1 cellular context compared by ENCODE assay signal in the genomic region with DNA sequence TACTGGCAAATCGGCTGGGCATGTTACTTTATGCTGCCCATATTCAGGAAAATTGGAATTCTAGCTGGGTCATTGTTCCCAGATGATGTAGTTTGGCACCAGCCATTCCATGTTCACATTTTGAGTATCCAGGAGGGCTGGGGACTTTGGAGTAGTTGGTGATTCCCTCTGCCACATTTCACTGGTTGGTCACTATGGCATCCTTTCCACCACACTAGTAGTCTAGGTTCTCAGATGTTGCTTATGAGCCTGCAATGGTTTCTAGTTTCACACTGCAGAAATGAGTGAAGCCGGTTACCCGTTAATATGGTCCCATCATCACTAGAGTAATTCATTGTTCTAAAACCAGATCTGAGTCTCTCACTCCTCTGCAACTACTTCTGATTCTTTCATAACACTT.
TF ChIP-seq lines count a peak whose summit lies in the region.

No MANE protein-coding gene starts in this region.

TF ChIP-seq in GM12878, 131 proteins besides CTCF, POLR2A, EP300 and RAD21 (continued from another document):
- TF ChIP-seq, protein P1, sequence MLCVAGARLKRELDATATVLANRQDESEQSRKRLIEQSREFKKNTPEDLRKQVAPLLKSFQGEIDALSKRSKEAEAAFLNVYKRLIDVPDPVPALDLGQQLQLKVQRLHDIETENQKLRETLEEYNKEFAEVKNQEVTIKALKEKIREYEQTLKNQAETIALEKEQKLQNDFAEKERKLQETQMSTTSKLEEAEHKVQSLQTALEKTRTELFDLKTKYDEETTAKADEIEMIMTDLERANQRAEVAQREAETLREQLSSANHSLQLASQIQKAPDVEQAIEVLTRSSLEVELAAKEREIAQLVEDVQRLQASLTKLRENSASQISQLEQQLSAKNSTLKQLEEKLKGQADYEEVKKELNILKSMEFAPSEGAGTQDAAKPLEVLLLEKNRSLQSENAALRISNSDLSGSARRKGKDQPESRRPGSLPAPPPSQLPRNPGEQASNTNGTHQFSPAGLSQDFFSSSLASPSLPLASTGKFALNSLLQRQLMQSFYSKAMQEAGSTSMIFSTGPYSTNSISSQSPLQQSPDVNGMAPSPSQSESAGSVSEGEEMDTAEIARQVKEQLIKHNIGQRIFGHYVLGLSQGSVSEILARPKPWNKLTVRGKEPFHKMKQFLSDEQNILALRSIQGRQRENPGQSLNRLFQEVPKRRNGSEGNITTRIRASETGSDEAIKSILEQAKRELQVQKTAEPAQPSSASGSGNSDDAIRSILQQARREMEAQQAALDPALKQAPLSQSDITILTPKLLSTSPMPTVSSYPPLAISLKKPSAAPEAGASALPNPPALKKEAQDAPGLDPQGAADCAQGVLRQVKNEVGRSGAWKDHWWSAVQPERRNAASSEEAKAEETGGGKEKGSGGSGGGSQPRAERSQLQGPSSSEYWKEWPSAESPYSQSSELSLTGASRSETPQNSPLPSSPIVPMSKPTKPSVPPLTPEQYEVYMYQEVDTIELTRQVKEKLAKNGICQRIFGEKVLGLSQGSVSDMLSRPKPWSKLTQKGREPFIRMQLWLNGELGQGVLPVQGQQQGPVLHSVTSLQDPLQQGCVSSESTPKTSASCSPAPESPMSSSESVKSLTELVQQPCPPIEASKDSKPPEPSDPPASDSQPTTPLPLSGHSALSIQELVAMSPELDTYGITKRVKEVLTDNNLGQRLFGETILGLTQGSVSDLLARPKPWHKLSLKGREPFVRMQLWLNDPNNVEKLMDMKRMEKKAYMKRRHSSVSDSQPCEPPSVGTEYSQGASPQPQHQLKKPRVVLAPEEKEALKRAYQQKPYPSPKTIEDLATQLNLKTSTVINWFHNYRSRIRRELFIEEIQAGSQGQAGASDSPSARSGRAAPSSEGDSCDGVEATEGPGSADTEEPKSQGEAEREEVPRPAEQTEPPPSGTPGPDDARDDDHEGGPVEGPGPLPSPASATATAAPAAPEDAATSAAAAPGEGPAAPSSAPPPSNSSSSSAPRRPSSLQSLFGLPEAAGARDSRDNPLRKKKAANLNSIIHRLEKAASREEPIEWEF (IDR thresholded peaks at IDR 0.05; ENCODE audit: insufficient replicate concordance, low read depth, low read length) = no peak
- TF ChIP-seq, protein P2, sequence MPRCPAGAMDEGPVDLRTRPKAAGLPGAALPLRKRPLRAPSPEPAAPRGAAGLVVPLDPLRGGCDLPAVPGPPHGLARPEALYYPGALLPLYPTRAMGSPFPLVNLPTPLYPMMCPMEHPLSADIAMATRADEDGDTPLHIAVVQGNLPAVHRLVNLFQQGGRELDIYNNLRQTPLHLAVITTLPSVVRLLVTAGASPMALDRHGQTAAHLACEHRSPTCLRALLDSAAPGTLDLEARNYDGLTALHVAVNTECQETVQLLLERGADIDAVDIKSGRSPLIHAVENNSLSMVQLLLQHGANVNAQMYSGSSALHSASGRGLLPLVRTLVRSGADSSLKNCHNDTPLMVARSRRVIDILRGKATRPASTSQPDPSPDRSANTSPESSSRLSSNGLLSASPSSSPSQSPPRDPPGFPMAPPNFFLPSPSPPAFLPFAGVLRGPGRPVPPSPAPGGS (IDR thresholded peaks at IDR 0.05; ENCODE audit: borderline replicate concordance, insufficient read depth, low read depth, low read length, poor library complexity, severe bottlenecking) = no peak
- TF ChIP-seq FOXM1 (IDR thresholded peaks at IDR 0.05; ENCODE audit: low read depth, low read length) (no peak), MYC (IDR thresholded peaks at IDR 0.05; ENCODE audit: insufficient read depth, insufficient read length, insufficient replicate concordance, low read length, severe bottlenecking) (no peak), RBBP5 (conservative IDR thresholded peaks at IDR 0.05) (no peak), IRF4 (IDR thresholded peaks at IDR 0.05; ENCODE audit: low read depth, low read length) (peak; percentile 62; the same call in 1 of the 2 replicates), CEBPB (IDR thresholded peaks at IDR 0.05; ENCODE audit: borderline replicate concordance in 1 of 2, low read depth in 2 of 2, low read length in 2 of 2) (no peak), TARDBP (IDR thresholded peaks at IDR 0.05; ENCODE audit: borderline replicate concordance) (no peak), MEF2A (IDR thresholded peaks at IDR 0.05; ENCODE audit: insufficient read depth, low read depth, low read length) (no peak), YY1 (IDR thresholded peaks at IDR 0.05; ENCODE audit: low read depth, low read length) (peak; percentile 50; the same call in 1 of the 2 replicates), RUNX3 (IDR thresholded peaks at IDR 0.05; ENCODE audit: low read length) (peak; percentile 43), SREBF2 (IDR thresholded peaks at IDR 0.05; ENCODE audit: low read length) (no peak), MXI1 (IDR thresholded peaks at IDR 0.05; ENCODE audit: low read depth, low read length) (0 out of 2 replicates have a peak, but pooled peaks have one; percentile 21), EED (IDR thresholded peaks at IDR 0.05; ENCODE audit: low read depth) (peak; percentile 80), POLR2AphosphoS5 (IDR thresholded peaks at IDR 0.05; ENCODE audit: low read length) (peak; percentile 46; the same call in 1 of the 2 replicates), CREB1 (IDR thresholded peaks at IDR 0.05; ENCODE audit: low read depth) (no peak), NFIC (IDR thresholded peaks at IDR 0.05; ENCODE audit: low read depth, low read length) (0 out of 2 replicates have a peak, but pooled peaks have one; percentile 13), IKZF2 (IDR thresholded peaks at IDR 0.05) (peak; percentile 67 to 79)
- TF ChIP-seq, protein P3, sequence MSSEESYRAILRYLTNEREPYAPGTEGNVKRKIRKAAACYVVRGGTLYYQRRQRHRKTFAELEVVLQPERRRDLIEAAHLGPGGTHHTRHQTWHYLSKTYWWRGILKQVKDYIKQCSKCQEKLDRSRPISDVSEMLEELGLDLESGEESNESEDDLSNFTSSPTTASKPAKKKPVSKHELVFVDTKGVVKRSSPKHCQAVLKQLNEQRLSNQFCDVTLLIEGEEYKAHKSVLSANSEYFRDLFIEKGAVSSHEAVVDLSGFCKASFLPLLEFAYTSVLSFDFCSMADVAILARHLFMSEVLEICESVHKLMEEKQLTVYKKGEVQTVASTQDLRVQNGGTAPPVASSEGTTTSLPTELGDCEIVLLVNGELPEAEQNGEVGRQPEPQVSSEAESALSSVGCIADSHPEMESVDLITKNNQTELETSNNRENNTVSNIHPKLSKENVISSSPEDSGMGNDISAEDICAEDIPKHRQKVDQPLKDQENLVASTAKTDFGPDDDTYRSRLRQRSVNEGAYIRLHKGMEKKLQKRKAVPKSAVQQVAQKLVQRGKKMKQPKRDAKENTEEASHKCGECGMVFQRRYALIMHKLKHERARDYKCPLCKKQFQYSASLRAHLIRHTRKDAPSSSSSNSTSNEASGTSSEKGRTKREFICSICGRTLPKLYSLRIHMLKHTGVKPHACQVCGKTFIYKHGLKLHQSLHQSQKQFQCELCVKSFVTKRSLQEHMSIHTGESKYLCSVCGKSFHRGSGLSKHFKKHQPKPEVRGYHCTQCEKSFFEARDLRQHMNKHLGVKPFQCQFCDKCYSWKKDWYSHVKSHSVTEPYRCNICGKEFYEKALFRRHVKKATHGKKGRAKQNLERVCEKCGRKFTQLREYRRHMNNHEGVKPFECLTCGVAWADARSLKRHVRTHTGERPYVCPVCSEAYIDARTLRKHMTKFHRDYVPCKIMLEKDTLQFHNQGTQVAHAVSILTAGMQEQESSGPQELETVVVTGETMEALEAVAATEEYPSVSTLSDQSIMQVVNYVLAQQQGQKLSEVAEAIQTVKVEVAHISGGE (CRISPR knock-in tag; IDR thresholded peaks at IDR 0.05) = no peak
- TF ChIP-seq, protein P4, sequence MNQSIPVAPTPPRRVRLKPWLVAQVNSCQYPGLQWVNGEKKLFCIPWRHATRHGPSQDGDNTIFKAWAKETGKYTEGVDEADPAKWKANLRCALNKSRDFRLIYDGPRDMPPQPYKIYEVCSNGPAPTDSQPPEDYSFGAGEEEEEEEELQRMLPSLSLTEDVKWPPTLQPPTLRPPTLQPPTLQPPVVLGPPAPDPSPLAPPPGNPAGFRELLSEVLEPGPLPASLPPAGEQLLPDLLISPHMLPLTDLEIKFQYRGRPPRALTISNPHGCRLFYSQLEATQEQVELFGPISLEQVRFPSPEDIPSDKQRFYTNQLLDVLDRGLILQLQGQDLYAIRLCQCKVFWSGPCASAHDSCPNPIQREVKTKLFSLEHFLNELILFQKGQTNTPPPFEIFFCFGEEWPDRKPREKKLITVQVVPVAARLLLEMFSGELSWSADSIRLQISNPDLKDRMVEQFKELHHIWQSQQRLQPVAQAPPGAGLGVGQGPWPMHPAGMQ (IDR thresholded peaks at IDR 0.05; ENCODE audit: borderline replicate concordance) = no peak
- TF ChIP-seq, protein P5, sequence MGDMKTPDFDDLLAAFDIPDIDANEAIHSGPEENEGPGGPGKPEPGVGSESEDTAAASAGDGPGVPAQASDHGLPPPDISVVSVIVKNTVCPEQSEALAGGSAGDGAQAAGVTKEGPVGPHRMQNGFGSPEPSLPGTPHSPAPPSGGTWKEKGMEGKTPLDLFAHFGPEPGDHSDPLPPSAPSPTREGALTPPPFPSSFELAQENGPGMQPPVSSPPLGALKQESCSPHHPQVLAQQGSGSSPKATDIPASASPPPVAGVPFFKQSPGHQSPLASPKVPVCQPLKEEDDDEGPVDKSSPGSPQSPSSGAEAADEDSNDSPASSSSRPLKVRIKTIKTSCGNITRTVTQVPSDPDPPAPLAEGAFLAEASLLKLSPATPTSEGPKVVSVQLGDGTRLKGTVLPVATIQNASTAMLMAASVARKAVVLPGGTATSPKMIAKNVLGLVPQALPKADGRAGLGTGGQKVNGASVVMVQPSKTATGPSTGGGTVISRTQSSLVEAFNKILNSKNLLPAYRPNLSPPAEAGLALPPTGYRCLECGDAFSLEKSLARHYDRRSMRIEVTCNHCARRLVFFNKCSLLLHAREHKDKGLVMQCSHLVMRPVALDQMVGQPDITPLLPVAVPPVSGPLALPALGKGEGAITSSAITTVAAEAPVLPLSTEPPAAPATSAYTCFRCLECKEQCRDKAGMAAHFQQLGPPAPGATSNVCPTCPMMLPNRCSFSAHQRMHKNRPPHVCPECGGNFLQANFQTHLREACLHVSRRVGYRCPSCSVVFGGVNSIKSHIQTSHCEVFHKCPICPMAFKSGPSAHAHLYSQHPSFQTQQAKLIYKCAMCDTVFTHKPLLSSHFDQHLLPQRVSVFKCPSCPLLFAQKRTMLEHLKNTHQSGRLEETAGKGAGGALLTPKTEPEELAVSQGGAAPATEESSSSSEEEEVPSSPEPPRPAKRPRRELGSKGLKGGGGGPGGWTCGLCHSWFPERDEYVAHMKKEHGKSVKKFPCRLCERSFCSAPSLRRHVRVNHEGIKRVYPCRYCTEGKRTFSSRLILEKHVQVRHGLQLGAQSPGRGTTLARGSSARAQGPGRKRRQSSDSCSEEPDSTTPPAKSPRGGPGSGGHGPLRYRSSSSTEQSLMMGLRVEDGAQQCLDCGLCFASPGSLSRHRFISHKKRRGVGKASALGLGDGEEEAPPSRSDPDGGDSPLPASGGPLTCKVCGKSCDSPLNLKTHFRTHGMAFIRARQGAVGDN (IDR thresholded peaks at IDR 0.05) = peak; percentile 19; the same call in 1 of the 2 replicates
- TF ChIP-seq, protein P6, sequence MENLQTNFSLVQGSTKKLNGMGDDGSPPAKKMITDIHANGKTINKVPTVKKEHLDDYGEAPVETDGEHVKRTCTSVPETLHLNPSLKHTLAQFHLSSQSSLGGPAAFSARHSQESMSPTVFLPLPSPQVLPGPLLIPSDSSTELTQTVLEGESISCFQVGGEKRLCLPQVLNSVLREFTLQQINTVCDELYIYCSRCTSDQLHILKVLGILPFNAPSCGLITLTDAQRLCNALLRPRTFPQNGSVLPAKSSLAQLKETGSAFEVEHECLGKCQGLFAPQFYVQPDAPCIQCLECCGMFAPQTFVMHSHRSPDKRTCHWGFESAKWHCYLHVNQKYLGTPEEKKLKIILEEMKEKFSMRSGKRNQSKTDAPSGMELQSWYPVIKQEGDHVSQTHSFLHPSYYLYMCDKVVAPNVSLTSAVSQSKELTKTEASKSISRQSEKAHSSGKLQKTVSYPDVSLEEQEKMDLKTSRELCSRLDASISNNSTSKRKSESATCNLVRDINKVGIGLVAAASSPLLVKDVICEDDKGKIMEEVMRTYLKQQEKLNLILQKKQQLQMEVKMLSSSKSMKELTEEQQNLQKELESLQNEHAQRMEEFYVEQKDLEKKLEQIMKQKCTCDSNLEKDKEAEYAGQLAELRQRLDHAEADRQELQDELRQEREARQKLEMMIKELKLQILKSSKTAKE (IDR thresholded peaks at IDR 0.05; ENCODE audit: low read depth, poor library complexity, severe bottlenecking) = peak; percentile 19
- TF ChIP-seq, protein P7, sequence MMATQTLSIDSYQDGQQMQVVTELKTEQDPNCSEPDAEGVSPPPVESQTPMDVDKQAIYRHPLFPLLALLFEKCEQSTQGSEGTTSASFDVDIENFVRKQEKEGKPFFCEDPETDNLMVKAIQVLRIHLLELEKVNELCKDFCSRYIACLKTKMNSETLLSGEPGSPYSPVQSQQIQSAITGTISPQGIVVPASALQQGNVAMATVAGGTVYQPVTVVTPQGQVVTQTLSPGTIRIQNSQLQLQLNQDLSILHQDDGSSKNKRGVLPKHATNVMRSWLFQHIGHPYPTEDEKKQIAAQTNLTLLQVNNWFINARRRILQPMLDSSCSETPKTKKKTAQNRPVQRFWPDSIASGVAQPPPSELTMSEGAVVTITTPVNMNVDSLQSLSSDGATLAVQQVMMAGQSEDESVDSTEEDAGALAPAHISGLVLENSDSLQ (IDR thresholded peaks at IDR 0.05) = 0 out of 2 replicates have a peak, but pooled peaks have one; percentile 22
